27 cellular contexts compared by ENCODE assay signal in genomic region chr3:179233043-179233442, GRCh38.
"Had no signal": no experiment of that assay in that cellular context is flagged by ENCODE, and none has a peak within 500 bp of the region (broad histone marks: within the 10 kb centered on the region; RNA-seq: fewer than 3 reads in every experiment).

No MANE protein-coding gene starts in this region.

- H3K27ac ChIP-seq: ascending aorta, body of pancreas, coronary artery, Peyer's patch, RWPE1 had no signal

- ATAC-seq: activated CD8-positive, alpha-beta memory T cell treated with anti-CD3 and anti-CD28 coated beads, Interleukin-2, amount 10 ng/mL, durations not matched to agents 7 days and 5 days; body of pancreas; T-cell; WTC11 had no signal

- H3K27me3 ChIP-seq: ascending aorta, body of pancreas, Peyer's patch had no signal

- DNase-seq: activated CD4-positive, alpha-beta T cell treated with anti-CD3 and anti-CD28 coated beads for 1 hour; activated CD4-positive, alpha-beta T cell treated with anti-CD3 and anti-CD28 coated beads, Interleukin-2, amount 10 ng/mL, durations not matched to agents 24 days and 14 days; activated CD4-positive, alpha-beta T cell treated with anti-CD3 and anti-CD28 coated beads, Interleukin-2, amount 50 U/mL, for 48 hours; activated CD8-positive, alpha-beta memory T cell treated with anti-CD3 and anti-CD28 coated beads, Interleukin-2, amount 10 ng/mL, durations not matched to agents 7 days and 5 days; activated effector memory CD4-positive, alpha-beta T cell treated with Interleukin-2 at 50 U/mL for 16 hours; activated naive CD4-positive, alpha-beta T cell; activated T-cell treated with anti-CD3 and anti-CD28 coated beads, Interleukin-2, amount 50 U/mL, for 24 hours; body of pancreas; central memory CD4-positive, alpha-beta T cell; KG1; NCI-H1092; NCI-H1417; NCI-H1694; NCI-H2029; NCI-H345; NCI-H510A; NCI-H526 treated with DMSO at 0.1 percent for 48 hours; NCI-H82; Peyer's patch; SHP77; T-cell had no signal

- H3K27ac Mint-ChIP-seq: activated CD4-positive, alpha-beta T cell treated with anti-CD3 and anti-CD28 coated beads, Interleukin-2, amount 10 ng/mL, durations not matched to agents 24 days and 14 days; activated CD8-positive, alpha-beta memory T cell treated with anti-CD3 and anti-CD28 coated beads, Interleukin-2, amount 10 ng/mL, durations not matched to agents 7 days and 5 days; activated naive CD4-positive, alpha-beta T cell treated with anti-CD3 and anti-CD28 coated beads, Interleukin-2, amount 50 U/mL, for 24 hours; activated T-cell treated with anti-CD3 and anti-CD28 coated beads, Interleukin-2, amount 50 U/mL, for 24 hours; activated T-helper 1 cell treated with anti-CD3 and anti-CD28 coated beads, Interleukin-12 subunit alpha, Interleukin-12 subunit beta, Interleukin-2, Interleukin-4 antibody, amounts not matched to agents 30 ng/mL and 10 ng/mL and 1 ng/mL, durations not matched to agents 14 hours and 24 hours and 36 hours; T-cell had no signal

- H3K4me1 ChIP-seq: ascending aorta, body of pancreas, Peyer's patch had no signal

- H3K4me3 ChIP-seq: ascending aorta, body of pancreas, coronary artery, Peyer's patch had no signal

- H3K27me3 Mint-ChIP-seq: activated CD4-positive, alpha-beta T cell treated with anti-CD3 and anti-CD28 coated beads, Interleukin-2, amount 10 ng/mL, durations not matched to agents 24 days and 14 days; activated CD8-positive, alpha-beta memory T cell treated with anti-CD3 and anti-CD28 coated beads, Interleukin-2, amount 10 ng/mL, durations not matched to agents 7 days and 5 days; activated naive CD4-positive, alpha-beta T cell treated with anti-CD3 and anti-CD28 coated beads, Interleukin-2, amount 50 U/mL, for 24 hours; activated T-cell treated with anti-CD3 and anti-CD28 coated beads, Interleukin-2, amount 50 U/mL, for 24 hours; T-cell had no signal

- H3K9me3 ChIP-seq: ascending aorta, body of pancreas, Peyer's patch had no signal

- H3K4me3 Mint-ChIP-seq: activated CD4-positive, alpha-beta T cell treated with anti-CD3 and anti-CD28 coated beads, Interleukin-2, amount 10 ng/mL, durations not matched to agents 24 days and 14 days; activated CD8-positive, alpha-beta memory T cell treated with anti-CD3 and anti-CD28 coated beads, Interleukin-2, amount 10 ng/mL, durations not matched to agents 7 days and 5 days; activated naive CD4-positive, alpha-beta T cell treated with anti-CD3 and anti-CD28 coated beads, Interleukin-2, amount 50 U/mL, for 24 hours; activated T-cell treated with anti-CD3 and anti-CD28 coated beads, Interleukin-2, amount 50 U/mL, for 24 hours; activated T-helper 1 cell treated with anti-CD3 and anti-CD28 coated beads, Interleukin-12 subunit alpha, Interleukin-12 subunit beta, Interleukin-2, Interleukin-4 antibody, amounts not matched to agents 30 ng/mL and 10 ng/mL and 1 ng/mL, durations not matched to agents 14 hours and 24 hours and 36 hours; T-cell; WTC11 had no signal
